10 cellular contexts compared by ENCODE assay signal in the genomic region with DNA sequence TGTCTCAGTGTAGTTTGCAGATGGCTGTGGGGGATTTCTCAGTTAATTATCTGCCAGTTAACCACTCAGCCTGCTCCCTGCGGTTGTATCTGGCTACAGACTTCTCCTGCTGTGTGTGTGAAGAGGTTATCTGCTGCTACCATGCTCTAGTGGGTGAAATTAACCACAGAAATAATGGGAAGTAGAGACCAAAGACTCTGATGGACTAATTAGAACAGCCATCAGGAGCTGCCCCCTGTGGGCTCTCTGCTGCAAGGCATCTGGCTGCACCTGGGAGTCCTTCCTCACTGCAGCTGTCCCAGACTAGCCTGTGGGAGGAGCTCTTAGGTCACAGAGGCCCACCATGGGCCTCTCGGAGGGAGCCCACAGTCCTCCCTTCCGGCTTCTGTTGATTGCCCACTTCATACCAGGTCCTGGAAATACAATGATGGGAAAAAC.
DNase-seq lines count a peak whose midpoint lies in the region; ATAC-seq, FAIRE-seq and TF ChIP-seq lines count a peak whose summit lies in the region.
"Had no signal": no experiment of that assay in that cellular context is flagged by ENCODE, and none has a peak within 500 bp of the region (broad histone marks: within the 10 kb centered on the region; RNA-seq: fewer than 3 reads in every experiment).

No MANE protein-coding gene starts in this region.

- no peak for TF ChIP-seq POLR2A in thyroid gland (IDR thresholded peaks at IDR 0.05)

- peak; percentile 91 for FAIRE-seq in RCC 7860 (lab: Jason Lieb, UNC)
- FAIRE-seq: islet of Langerhans had no signal

- H3K9me3 Mint-ChIP-seq in activated CD4-positive, alpha-beta T cell treated with anti-CD3 and anti-CD28 coated beads for 36 hours (ENCODE audit: low read depth): no peaks in the 10 kb centered on the region

- ATAC-seq in HG03159 (IDR thresholded peaks at IDR 0.05; ENCODE audit: unreplicated experiment): peak; percentile 49
- no peak for ATAC-seq in activated CD4-positive, alpha-beta T cell treated with anti-CD3 and anti-CD28 coated beads for 36 hours
- ATAC-seq in HG03571 (IDR thresholded peaks at IDR 0.05; ENCODE audit: unreplicated experiment): no peak

- 71 to 87% methylated on average over 3 of the region's 3 CpGs for WGBS in thyroid gland, 2 donors

- TF ChIP-seq CTCF in GM12874 (IDR thresholded peaks at IDR 0.05; ENCODE audit: insufficient read depth, low read depth, low read length) (peak; percentile 30), thyroid gland (IDR thresholded peaks at IDR 0.05) (no peak)

- H3K4me3 ChIP-seq in thyroid gland (replicated peaks in 1 of 3): no peak overlapping the region
- H3K4me3 ChIP-seq: SK-N-MC had no signal

- no peaks in the 10 kb centered on the region for H3K27me3 Mint-ChIP-seq in activated CD4-positive, alpha-beta T cell treated with anti-CD3 and anti-CD28 coated beads for 36 hours

- intact Hi-C loops in activated CD4-positive, alpha-beta T cell treated with anti-CD3 and anti-CD28 coated beads for 36 hours (cut with DNase I, micrococcal nuclease): no loop called here
- intact Hi-C loops in thyroid gland (cut with DNase I): no loop called here

- CTCF ChIA-PET in activated CD4-positive, alpha-beta T cell treated with anti-CD3 and anti-CD28 coated beads for 36 hours (lab: Charles Lee): interaction anchor here (0.9 kb wide), 1 partner anchor 159 kb away, joined by 3 read pairs; no protein-coding TSS in a partner anchor

- H3K27ac ChIP-seq in thyroid gland: no peak overlapping the region
- H3K27ac ChIP-seq: SK-N-MC had no signal

- DNase-seq in RCC 7860 (ENCODE audit: low spot score) (peak; percentile 74), iris pigment epithelial cell (ENCODE audit: low read depth) (peak; percentile 43), thyroid gland (no peak)
- no peak for DNase-seq in stimulated activated CD4-positive, alpha-beta T cell treated with anti-CD3 and anti-CD28 coated beads, Interleukin-4, amount 100 ng/mL, for 4 hours
- no peak for DNase-seq in activated CD4-positive, alpha-beta T cell treated with anti-CD3 and anti-CD28 coated beads for 36 hours

- POLR2A ChIA-PET in activated CD4-positive, alpha-beta T cell treated with anti-CD3 and anti-CD28 coated beads for 36 hours (lab: Charles Lee): no interaction called here

- no peaks in the 10 kb centered on the region for H3K4me1 Mint-ChIP-seq in activated CD4-positive, alpha-beta T cell treated with anti-CD3 and anti-CD28 coated beads for 36 hours

- H3K27ac Mint-ChIP-seq in activated CD4-positive, alpha-beta T cell treated with anti-CD3 and anti-CD28 coated beads for 36 hours: no peak overlapping the region

- no peaks in the 10 kb centered on the region for H3K9me3 ChIP-seq in thyroid gland

- H3K4me3 Mint-ChIP-seq in activated CD4-positive, alpha-beta T cell treated with anti-CD3 and anti-CD28 coated beads for 36 hours: no peak overlapping the region

- no peaks in the 10 kb centered on the region for H3K27me3 ChIP-seq in thyroid gland

- H3K4me1 ChIP-seq in thyroid gland: peaks cover 0 to 7% of the 10 kb centered on the region in 2 donors

- no peaks in the 10 kb centered on the region for H3K36me3 ChIP-seq in thyroid gland

- H3K36me3 Mint-ChIP-seq in activated CD4-positive, alpha-beta T cell treated with anti-CD3 and anti-CD28 coated beads for 36 hours (ENCODE audit: low read depth): no peaks in the 10 kb centered on the region

Comparison
In these comparisons a context has a peak if more than half of its experiments do, and no peak if none do; other contexts are left out.
1. DNase-seq: peak in RCC 7860 (single experiment) and iris pigment epithelial cell (single experiment); none in stimulated activated CD4-positive, alpha-beta T cell treated with anti-CD3 and anti-CD28 coated beads, Interleukin-4, amount 100 ng/mL, for 4 hours (0 of 2), activated CD4-positive, alpha-beta T cell treated with anti-CD3 and anti-CD28 coated beads for 36 hours (single experiment) and thyroid gland (0 of 2).